27 cellular contexts compared by ENCODE assay signal in the genomic region with DNA sequence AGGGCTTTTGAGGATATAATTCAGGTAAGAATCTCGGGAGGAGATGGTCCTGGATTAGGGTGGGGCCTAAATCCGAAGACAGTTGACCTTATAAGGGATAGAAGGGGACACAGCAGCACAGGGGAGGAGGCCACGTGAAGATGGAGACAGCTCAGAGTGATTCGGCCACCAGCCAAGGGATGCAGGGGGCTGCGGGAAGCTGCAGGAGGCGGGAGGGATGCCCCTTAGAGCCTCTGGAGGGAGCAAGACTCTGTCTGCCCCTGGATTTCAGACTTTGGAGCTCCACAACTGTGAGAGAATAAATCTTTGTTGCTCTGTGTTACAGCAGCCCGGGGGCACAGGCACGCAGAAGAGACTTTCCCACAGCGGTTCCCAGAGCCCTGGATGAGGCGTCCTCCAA.
"Had no signal": no experiment of that assay in that cellular context is flagged by ENCODE, and none has a peak within 500 bp of the region (broad histone marks: within the 10 kb centered on the region; RNA-seq: fewer than 3 reads in every experiment).

No MANE protein-coding gene starts in this region.

- H3K36me3 ChIP-seq: colonic mucosa, esophagus squamous epithelium, gastrocnemius medialis, ovary, suprapubic skin, tibial artery had no signal

- H3K36me3 Mint-ChIP-seq: activated naive CD4-positive, alpha-beta T cell treated with anti-CD3 and anti-CD28 coated beads, Interleukin-2, amount 50 U/mL, for 72 hours had no signal

- H3K4me3 ChIP-seq: colonic mucosa, esophagus squamous epithelium, gastrocnemius medialis, hepatocyte, mucosa of descending colon, ovary, psoas muscle, smooth muscle cell, suprapubic skin, tibial artery had no signal

- ATAC-seq: activated CD4-positive, alpha-beta T cell treated with anti-CD3 and anti-CD28 coated beads for 36 hours; activated naive CD4-positive, alpha-beta T cell treated with anti-CD3 and anti-CD28 coated beads, Interleukin-2, amount 50 U/mL, for 72 hours; activated T-cell treated with anti-CD3 and anti-CD28 coated beads, Interleukin-2, amount 50 U/mL, for 72 hours; left colon; mucosa of descending colon had no signal

- H3K4me1 ChIP-seq: colonic mucosa, gastrocnemius medialis, psoas muscle, tibial artery had no signal

- H3K27me3 Mint-ChIP-seq: activated CD4-positive, alpha-beta T cell treated with anti-CD3 and anti-CD28 coated beads for 36 hours had no signal

- H3K9me3 Mint-ChIP-seq: activated naive CD4-positive, alpha-beta T cell treated with anti-CD3 and anti-CD28 coated beads, Interleukin-2, amount 50 U/mL, for 72 hours; activated T-cell treated with anti-CD3 and anti-CD28 coated beads, Interleukin-2, amount 50 U/mL, for 72 hours; nephron had no signal

- H3K27ac Mint-ChIP-seq: activated CD4-positive, alpha-beta T cell treated with anti-CD3 and anti-CD28 coated beads for 36 hours; activated naive CD4-positive, alpha-beta T cell treated with anti-CD3 and anti-CD28 coated beads, Interleukin-2, amount 50 U/mL, for 72 hours; activated T-cell treated with anti-CD3 and anti-CD28 coated beads, Interleukin-2, amount 50 U/mL, for 72 hours; nephron had no signal

- DNase-seq: activated CD4-positive, alpha-beta T cell treated with anti-CD3 and anti-CD28 coated beads for 36 hours; activated CD4-positive, CD25-positive, alpha-beta regulatory T cell; activated naive CD4-positive, alpha-beta T cell; activated T-cell treated with anti-CD3 and anti-CD28 coated beads for 4 hours; activated T-cell treated with anti-CD3 and anti-CD28 coated beads, Interleukin-2, amount 50 U/mL, for 72 hours; cerebellar nuclear complex; colonic mucosa; effector CD8-positive, alpha-beta T cell; esophagus squamous epithelium; gastrocnemius medialis; glutamatergic neuron; islet precursor cell; left colon; mesendoderm; mucosa of descending colon; psoas muscle; stimulated activated CD4-positive, alpha-beta T cell treated with anti-CD3 and anti-CD28 coated beads, Interleukin-15, amount 100 ng/mL, for 24 hours; stimulated activated CD4-positive, alpha-beta T cell treated with anti-CD3 and anti-CD28 coated beads, Interleukin-2, amount 100 ng/mL, for 24 hours; stimulated activated naive CD4-positive, alpha-beta T cell had no signal

- H3K27me3 ChIP-seq: colonic mucosa, esophagus squamous epithelium, hepatocyte, ovary had no signal

- H3K27ac ChIP-seq: colonic mucosa, epithelial cell of prostate, gastrocnemius medialis, hepatocyte, ovary, psoas muscle, suprapubic skin, tibial artery had no signal

- H3K9me3 ChIP-seq: colonic mucosa, esophagus squamous epithelium, gastrocnemius medialis, mucosa of descending colon, ovary, psoas muscle, suprapubic skin, tibial artery had no signal

- H3K4me1 Mint-ChIP-seq: activated CD4-positive, alpha-beta T cell treated with anti-CD3 and anti-CD28 coated beads for 36 hours had no signal

- H3K4me3 Mint-ChIP-seq: activated CD4-positive, alpha-beta T cell treated with anti-CD3 and anti-CD28 coated beads for 36 hours; activated T-cell treated with anti-CD3 and anti-CD28 coated beads, Interleukin-2, amount 50 U/mL, for 72 hours; nephron had no signal
